1 cellular context compared by ENCODE assay signal in genomic region chr1:35702540-35702939, GRCh38.
TF ChIP-seq lines count a peak whose summit lies in the region.

No MANE protein-coding gene starts in this region.

TF ChIP-seq in SK-N-SH, 30 proteins besides CTCF, POLR2A, EP300 and RAD21 (continued from another document):
- TF ChIP-seq, protein P1, sequence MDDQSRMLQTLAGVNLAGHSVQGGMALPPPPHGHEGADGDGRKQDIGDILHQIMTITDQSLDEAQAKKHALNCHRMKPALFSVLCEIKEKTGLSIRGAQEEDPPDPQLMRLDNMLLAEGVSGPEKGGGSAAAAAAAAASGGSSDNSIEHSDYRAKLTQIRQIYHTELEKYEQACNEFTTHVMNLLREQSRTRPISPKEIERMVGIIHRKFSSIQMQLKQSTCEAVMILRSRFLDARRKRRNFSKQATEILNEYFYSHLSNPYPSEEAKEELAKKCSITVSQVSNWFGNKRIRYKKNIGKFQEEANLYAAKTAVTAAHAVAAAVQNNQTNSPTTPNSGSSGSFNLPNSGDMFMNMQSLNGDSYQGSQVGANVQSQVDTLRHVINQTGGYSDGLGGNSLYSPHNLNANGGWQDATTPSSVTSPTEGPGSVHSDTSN (IDR thresholded peaks at IDR 0.05) = no peak
